Comparison of ENCODE assay signal across 29 cellular contexts in genomic region chr5:3818612-3819011, GRCh38.
"Had no signal": no experiment of that assay in that cellular context is flagged by ENCODE, and none has a peak within 500 bp of the region (broad histone marks: within the 10 kb centered on the region; RNA-seq: fewer than 3 reads in every experiment).

No MANE protein-coding gene starts in this region.

- DNase-seq: activated B cell treated with CpG ODN at 0.5 μM for 24 hours; activated CD4-positive, alpha-beta memory T cell treated with anti-CD3 and anti-CD28 coated beads for 36 hours; activated CD4-positive, alpha-beta T cell treated with anti-CD3 and anti-CD28 coated beads for 1 hour; activated CD4-positive, alpha-beta T cell treated with anti-CD3 and anti-CD28 coated beads, Interleukin-2, amount 10 ng/mL, durations not matched to agents 7 days and 5 days; activated gamma-delta T cell; activated naive CD4-positive, alpha-beta T cell treated with anti-CD3 and anti-CD28 coated beads for 36 hours; activated T-cell treated with anti-CD3 and anti-CD28 coated beads for 4 hours; activated T-cell treated with anti-CD3 and anti-CD28 coated beads, Interleukin-2, amount 50 U/mL, for 48 hours; amygdala; Karpas-422; MM.1S; NCI-H1092; NCI-H1417; NCI-H1930; NCI-H2171; NCI-H2227 treated with DMSO at 0.1 percent for 48 hours; NCI-H446 treated with DMSO at 0.1 percent for 48 hours; NCI-H524 treated with DMSO at 0.1 percent for 48 hours; NCI-H82; T-helper 2 cell; T1000 had no signal

- H3K4me1 Mint-ChIP-seq: activated B cell treated with CpG ODN at 0.5 μM for 24 hours; activated CD4-positive, alpha-beta T cell treated with anti-CD3 and anti-CD28 coated beads, Interleukin-2, amount 10 ng/mL, durations not matched to agents 7 days and 5 days; activated T-helper 17 cell treated with anti-CD3 and anti-CD28 coated beads, Interleukin-2, amount 50 U/mL, for 72 hours; brain; T-cell had no signal

- H3K27me3 Mint-ChIP-seq: activated B cell treated with CpG ODN at 0.5 μM for 24 hours; activated CD4-positive, alpha-beta memory T cell treated with anti-CD3 and anti-CD28 coated beads for 36 hours; activated CD4-positive, alpha-beta T cell treated with anti-CD3 and anti-CD28 coated beads, Interleukin-2, amount 10 ng/mL, durations not matched to agents 7 days and 5 days; activated naive CD8-positive, alpha-beta T cell; activated T-helper 17 cell treated with anti-CD3 and anti-CD28 coated beads, Interleukin-2, amount 50 U/mL, for 72 hours; T-cell had no signal

- H3K36me3 ChIP-seq: cardiac muscle cell had no signal

- H3K27ac ChIP-seq: cardiac muscle cell, SK-N-MC had no signal

- H3K27me3 ChIP-seq: cardiac muscle cell had no signal

- H3K9me3 Mint-ChIP-seq: activated CD4-positive, alpha-beta T cell treated with anti-CD3 and anti-CD28 coated beads, Interleukin-2, amount 10 ng/mL, durations not matched to agents 7 days and 5 days; brain had no signal

- FAIRE-seq: astrocyte, TTC549 had no signal

- H3K27ac Mint-ChIP-seq: activated B cell treated with CpG ODN at 0.5 μM for 24 hours; activated CD4-positive, alpha-beta memory T cell treated with anti-CD3 and anti-CD28 coated beads for 36 hours; activated CD4-positive, alpha-beta T cell treated with anti-CD3 and anti-CD28 coated beads, Interleukin-2, amount 10 ng/mL, durations not matched to agents 7 days and 5 days; activated naive CD4-positive, alpha-beta T cell treated with anti-CD3 and anti-CD28 coated beads for 36 hours; activated naive CD8-positive, alpha-beta T cell; activated T-helper 17 cell treated with anti-CD3 and anti-CD28 coated beads, Interleukin-2, amount 50 U/mL, for 72 hours; T-cell had no signal

- H3K36me3 Mint-ChIP-seq: activated CD4-positive, alpha-beta memory T cell treated with anti-CD3 and anti-CD28 coated beads for 36 hours; activated naive CD8-positive, alpha-beta T cell; brain; T-cell had no signal

- H3K4me3 ChIP-seq: cardiac muscle cell, SK-N-MC had no signal

- ATAC-seq: activated T-helper 17 cell treated with anti-CD3 and anti-CD28 coated beads, Interleukin-2, amount 50 U/mL, for 72 hours; T-cell had no signal

- H3K4me3 Mint-ChIP-seq: activated B cell treated with CpG ODN at 0.5 μM for 24 hours; activated CD4-positive, alpha-beta memory T cell treated with anti-CD3 and anti-CD28 coated beads for 36 hours; activated CD4-positive, alpha-beta T cell treated with anti-CD3 and anti-CD28 coated beads, Interleukin-2, amount 10 ng/mL, durations not matched to agents 7 days and 5 days; activated naive CD4-positive, alpha-beta T cell treated with anti-CD3 and anti-CD28 coated beads for 36 hours; activated naive CD8-positive, alpha-beta T cell; activated T-helper 17 cell treated with anti-CD3 and anti-CD28 coated beads, Interleukin-2, amount 50 U/mL, for 72 hours; brain; T-cell had no signal
